In the genomic region with DNA sequence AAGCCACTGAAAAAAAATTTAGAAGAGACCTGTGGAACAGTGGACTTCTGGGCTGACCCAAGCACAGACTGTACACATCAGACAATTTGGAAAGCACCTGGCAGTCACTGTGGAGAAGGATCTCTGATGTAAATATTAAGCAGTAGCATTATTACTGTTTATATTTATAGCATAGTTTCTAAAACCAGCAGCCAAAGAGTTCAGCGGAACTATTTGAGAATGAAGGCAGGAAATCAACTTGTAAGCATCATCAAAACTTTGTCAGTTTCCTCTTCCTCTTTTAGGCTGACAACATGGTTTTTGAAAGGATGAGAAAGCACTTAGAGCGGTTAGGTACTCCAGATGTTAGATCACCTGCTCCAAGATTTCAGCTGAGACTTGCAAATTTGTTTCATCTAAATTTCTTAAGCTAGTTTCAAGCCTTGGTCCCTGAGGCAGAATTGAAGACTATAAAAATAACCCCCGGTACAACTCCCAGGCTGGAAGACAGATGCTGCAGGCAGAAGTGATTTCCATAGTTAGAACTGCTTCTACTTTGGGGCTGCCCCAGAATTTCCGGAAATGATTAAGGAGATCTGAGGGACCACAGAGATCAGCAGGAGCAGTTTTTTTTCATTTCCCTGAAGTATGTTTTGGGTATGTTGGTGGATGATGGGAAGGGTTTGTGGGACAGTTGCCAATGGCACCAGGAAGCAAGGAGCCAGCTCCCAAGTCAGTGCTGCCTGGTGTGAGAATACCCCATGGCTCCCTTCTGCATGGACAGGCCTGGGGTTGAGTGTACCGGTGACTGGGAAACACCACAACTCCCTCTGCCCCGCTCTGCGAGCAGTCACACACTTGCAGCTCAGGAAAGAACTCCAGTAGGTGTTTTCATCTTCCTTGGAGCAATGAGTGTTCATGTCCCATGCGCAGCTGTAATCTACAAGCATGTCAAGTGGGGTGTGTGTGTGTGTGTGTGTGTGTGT, we compare ENCODE assay signal across 15 cellular contexts.
DNase-seq lines count a peak whose midpoint lies in the region; ATAC-seq, FAIRE-seq and TF ChIP-seq lines count a peak whose summit lies in the region.
"Had no signal": no experiment of that assay in that cellular context is flagged by ENCODE, and none has a peak within 500 bp of the region (broad histone marks: within the 10 kb centered on the region; RNA-seq: fewer than 3 reads in every experiment).

No MANE protein-coding gene starts in this region.

- no peak overlapping the region for H3K14ac ChIP-seq in H1 (ENCODE audit: insufficient read length)

- TF ChIP-seq CTCF in GM12864 (IDR thresholded peaks at IDR 0.05; ENCODE audit: low read depth, low read length, missing control alignments) (no peak), H1 (IDR thresholded peaks at IDR 0.05; ENCODE audit: control extremely low read depth in 1 of 3, insufficient read depth in 1 of 3, low read depth in 1 of 3, low read length in 3 of 3) (no peak), D721Med (IDR thresholded peaks at IDR 0.05; ENCODE audit: insufficient read depth, missing control alignments) (no peak)

- no peak overlapping the region for H3K9ac ChIP-seq in H1 (replicated peaks in 1 of 4; ENCODE audit: extremely low read depth in 1 of 4, low read depth in 3 of 4, low read length in 3 of 4)

- no peaks in the 10 kb centered on the region for H3K79me1 ChIP-seq in H1 (ENCODE audit: low read depth, low read length)

- no peak overlapping the region for H4K91ac ChIP-seq in H1 (replicated peaks; ENCODE audit: insufficient read length, low read length)

- H3K4me1 ChIP-seq in H1 (replicated peaks in 1 of 4; ENCODE audit: control insufficient read depth in 3 of 4, insufficient read depth in 4 of 4, low read length in 3 of 4), result no peaks in the 10 kb centered on the region
- H3K4me1 ChIP-seq: breast epithelium had no signal

- H3K4me1 Mint-ChIP-seq in T-cell, result peaks cover 0 to 6% (median 5%) of the 10 kb centered on the region in 3 donors
- H3K4me1 Mint-ChIP-seq: natural killer cell had no signal

- H3K4me3 ChIP-seq in GM12864 (ENCODE audit: low read depth, low read length) (no peak overlapping the region), H1 (ENCODE audit: extremely low read depth in 1 of 4, insufficient read depth in 2 of 4, low read depth in 3 of 4, low read length in 4 of 4) (no peak overlapping the region)
- H3K4me3 ChIP-seq: breast epithelium, gastrocnemius medialis had no signal

- H3K9me3 ChIP-seq in H1 (ENCODE audit: insufficient read depth in 2 of 2, low read depth in 1 of 2, low read length in 1 of 2), result no peaks in the 10 kb centered on the region
- H3K9me3 ChIP-seq: breast epithelium, gastrocnemius medialis had no signal

- H3K4ac ChIP-seq in H1 (replicated peaks; ENCODE audit: insufficient read length, low read depth, low read length), result no peak overlapping the region

- H2BK12ac ChIP-seq in H1 (ENCODE audit: low read depth, low read length), result no peak overlapping the region

- DNase-seq in GM12864 (ENCODE audit: low read depth), result peak; percentile 52
- DNase-seq in H1 (ENCODE audit: low read depth in 1 of 2, low spot score in 2 of 2), result no peak
- DNase-seq in T-cell, result no peak
- no peak for DNase-seq in SW480 (ENCODE audit: low spot score)
- DNase-seq in D721Med (ENCODE audit: insufficient read length, low spot score), result no peak
- DNase-seq: activated CD4-positive, alpha-beta T cell treated with anti-CD3 and anti-CD28 coated beads, Interleukin-2, amount 50 U/mL, for 4 hours; gastrocnemius medialis; GOT3; natural killer cell had no signal

- CTCF ChIA-PET in H1 (lab: Charles Lee; ENCODE audit: partially characterized antibody), result interaction anchor here (0.6 to 1.5 kb wide), 5 partner anchors 13 to 440 kb away, joined by 3 to 7 read pairs (median 3); no protein-coding TSS in a partner anchor
- CTCF ChIA-PET in T-cell (lab: Charles Lee), result no interaction called here

- H3K27me3 Mint-ChIP-seq in T-cell, result peaks cover 0 to 4% of the 10 kb centered on the region in 2 donors

- POLR2A ChIA-PET in H1 (lab: Charles Lee; ENCODE audit: partially characterized antibody) (no interaction called here), T-cell (lab: Charles Lee) (no interaction called here)

- FAIRE-seq in H1 (lab: Jason Lieb, UNC) (no peak), D721Med (lab: Jason Lieb, UNC) (no peak)

- H4K8ac ChIP-seq in H1 (ENCODE audit: extremely low read depth, insufficient read depth, low read length), result no peak overlapping the region

- 94% methylated on average over 8 of the region's 8 CpGs; no CpG with 5 or more reads in 1 of the 2 experiments for WGBS in H1 (ENCODE audit: extremely low coverage in 1 of 2, insufficient coverage in 1 of 2, insufficient read length in 1 of 2, insufficient replicate concordance in 2 of 2, low coverage in 1 of 2, low lambda C conversion rate in 2 of 2, missing lambda C conversion rate in 1 of 2), 2 experiments

- no peak overlapping the region for H4K5ac ChIP-seq in H1 (ENCODE audit: insufficient read length, low read depth, low read length)

- TF ChIP-seq EP300 in H1 (IDR thresholded peaks at IDR 0.05; ENCODE audit: borderline replicate concordance in 1 of 2, low read depth in 2 of 2, low read length in 2 of 2), result no peak

- no peaks in the 10 kb centered on the region for H3K27me3 ChIP-seq in H1 (replicated peaks in 1 of 4; ENCODE audit: control insufficient read depth in 3 of 4, extremely low read depth in 1 of 4, insufficient read depth in 3 of 4, low read length in 3 of 4)
- H3K27me3 ChIP-seq: breast epithelium, gastrocnemius medialis had no signal

- H2AFZ ChIP-seq in H1 (ENCODE audit: low read length), result no peak overlapping the region

- H3K27ac Mint-ChIP-seq in T-cell, result no peak overlapping the region
- H3K27ac Mint-ChIP-seq: natural killer cell, type B pancreatic cell had no signal

- no peaks in the 10 kb centered on the region for H3K23me2 ChIP-seq in H1 (ENCODE audit: low read depth, low read length)

- no peak overlapping the region for H2AK5ac ChIP-seq in H1 (ENCODE audit: low read depth, low read length)

- no peak overlapping the region for H3K4me2 ChIP-seq in H1 (ENCODE audit: insufficient read depth in 1 of 2, low read depth in 2 of 2, low read length in 2 of 2)

- no peak overlapping the region for H3K56ac ChIP-seq in H1 (replicated peaks; ENCODE audit: insufficient read length, low read depth, low read length)

- ATAC-seq in GM19468 (IDR thresholded peaks at IDR 0.05; ENCODE audit: extremely low read depth, unreplicated experiment) (peak; percentile 46), HG03432 (IDR thresholded peaks at IDR 0.05; ENCODE audit: unreplicated experiment) (peak; percentile 87), T-cell (replicated peaks in 1 of 4) (no peak), HG02759 (IDR thresholded peaks at IDR 0.05; ENCODE audit: unreplicated experiment) (no peak)
- ATAC-seq: gastrocnemius medialis, natural killer cell had no signal

- no peak overlapping the region for H3K23ac ChIP-seq in H1 (ENCODE audit: insufficient read length)

- H3K79me2 ChIP-seq in H1 (ENCODE audit: control insufficient read depth in 1 of 2, insufficient read depth in 2 of 2, low read length in 2 of 2), result no peaks in the 10 kb centered on the region

- no peaks in the 10 kb centered on the region for H4K20me1 ChIP-seq in H1 (replicated peaks in 1 of 2; ENCODE audit: control insufficient read depth in 1 of 2, insufficient read depth in 2 of 2, low read length in 2 of 2)

- no peak for TF ChIP-seq RAD21 in H1 (IDR thresholded peaks at IDR 0.05 in 1 of 2, conservative IDR thresholded peaks at IDR 0.05 in 1 of 2; ENCODE audit: low read depth in 2 of 2, low read length in 2 of 2)

- no peak for TF ChIP-seq POLR2A in H1 (IDR thresholded peaks at IDR 0.05; ENCODE audit: control extremely low read depth in 1 of 2, low read depth in 2 of 2, low read length in 2 of 2)

- no peak overlapping the region for H3K4me3 Mint-ChIP-seq in T-cell
- H3K4me3 Mint-ChIP-seq: natural killer cell, type B pancreatic cell had no signal

- H3K9me3 Mint-ChIP-seq in T-cell, result peaks cover 0 to 4% (median 3%) of the 10 kb centered on the region in 3 donors
- H3K9me3 Mint-ChIP-seq: type B pancreatic cell had no signal

- no peak overlapping the region for H2BK15ac ChIP-seq in H1 (ENCODE audit: low read length)

- peak overlapping the region; percentile 28; the same call in 1 of the 2 replicates for H3K18ac ChIP-seq in H1 (ENCODE audit: extremely low read depth, low read length)

- no peak overlapping the region for H2BK120ac ChIP-seq in H1 (replicated peaks; ENCODE audit: low read depth, low read length)

- no peaks in the 10 kb centered on the region for H3K36me3 Mint-ChIP-seq in T-cell
- H3K36me3 Mint-ChIP-seq: natural killer cell, type B pancreatic cell had no signal

- no peaks in the 10 kb centered on the region for H3K36me3 ChIP-seq in H1 (ENCODE audit: control insufficient read depth in 2 of 4, insufficient read depth in 4 of 4, low read length in 3 of 4)
- H3K36me3 ChIP-seq: breast epithelium, gastrocnemius medialis had no signal

- no peak overlapping the region for H2BK20ac ChIP-seq in H1 (ENCODE audit: low read length)

- H2BK5ac ChIP-seq in H1 (ENCODE audit: low read depth, low read length), result no peak overlapping the region

- H3K27ac ChIP-seq in H1 (ENCODE audit: low read depth, low read length), result no peak overlapping the region
- H3K27ac ChIP-seq: breast epithelium, gastrocnemius medialis, RWPE1 had no signal

TF ChIP-seq in H1, 55 proteins besides CTCF, POLR2A, EP300 and RAD21:
- no peak for TF ChIP-seq CEBPB (IDR thresholded peaks at IDR 0.05; ENCODE audit: low read depth, low read length)
- TF ChIP-seq SIX5 (IDR thresholded peaks at IDR 0.05; ENCODE audit: low read depth, low read length), result no peak
- no peak for TF ChIP-seq GABPA (IDR thresholded peaks at IDR 0.05; ENCODE audit: borderline replicate concordance, insufficient read depth, low read length)
- no peak for TF ChIP-seq BACH1 (IDR thresholded peaks at IDR 0.05; ENCODE audit: low read length)
- no peak for TF ChIP-seq JUND (IDR thresholded peaks at IDR 0.05; ENCODE audit: low read length)

Comparison
In these comparisons a context has a peak if more than half of its experiments do, and no peak if none do; other contexts are left out.
1. ATAC-seq: peak in GM19468 (single experiment) and HG03432 (single experiment); none in T-cell (0 of 4) and HG02759 (single experiment).